Comparison of ENCODE assay signal across 1 cellular context in the genomic region with DNA sequence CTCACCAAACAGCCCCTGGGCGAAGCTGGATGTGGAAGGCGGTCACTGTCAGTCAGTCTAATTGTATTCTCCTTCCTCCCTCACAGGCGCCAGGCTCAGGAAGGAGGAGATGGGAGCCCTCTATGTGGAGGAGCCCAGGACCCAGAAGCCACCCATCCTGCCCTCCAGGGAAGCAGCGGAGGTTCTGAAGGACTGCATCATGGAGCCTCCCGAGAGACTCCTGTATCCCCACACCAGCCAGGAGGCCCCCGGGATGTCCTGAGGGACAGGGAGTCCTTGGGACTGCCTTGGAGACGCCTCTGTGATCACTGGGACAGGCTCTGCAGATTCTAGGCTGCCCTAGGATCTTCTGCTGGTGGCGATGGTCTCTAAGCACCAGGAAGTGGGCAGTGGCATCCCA.
TF ChIP-seq lines count a peak whose summit lies in the region.

No MANE protein-coding gene starts in this region.

TF ChIP-seq in SK-N-SH, 30 proteins besides CTCF, POLR2A, EP300 and RAD21 (continued from another document):
- TF ChIP-seq, protein P1, sequence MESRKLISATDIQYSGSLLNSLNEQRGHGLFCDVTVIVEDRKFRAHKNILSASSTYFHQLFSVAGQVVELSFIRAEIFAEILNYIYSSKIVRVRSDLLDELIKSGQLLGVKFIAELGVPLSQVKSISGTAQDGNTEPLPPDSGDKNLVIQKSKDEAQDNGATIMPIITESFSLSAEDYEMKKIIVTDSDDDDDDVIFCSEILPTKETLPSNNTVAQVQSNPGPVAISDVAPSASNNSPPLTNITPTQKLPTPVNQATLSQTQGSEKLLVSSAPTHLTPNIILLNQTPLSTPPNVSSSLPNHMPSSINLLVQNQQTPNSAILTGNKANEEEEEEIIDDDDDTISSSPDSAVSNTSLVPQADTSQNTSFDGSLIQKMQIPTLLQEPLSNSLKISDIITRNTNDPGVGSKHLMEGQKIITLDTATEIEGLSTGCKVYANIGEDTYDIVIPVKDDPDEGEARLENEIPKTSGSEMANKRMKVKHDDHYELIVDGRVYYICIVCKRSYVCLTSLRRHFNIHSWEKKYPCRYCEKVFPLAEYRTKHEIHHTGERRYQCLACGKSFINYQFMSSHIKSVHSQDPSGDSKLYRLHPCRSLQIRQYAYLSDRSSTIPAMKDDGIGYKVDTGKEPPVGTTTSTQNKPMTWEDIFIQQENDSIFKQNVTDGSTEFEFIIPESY (IDR thresholded peaks at IDR 0.05; ENCODE audit: borderline replicate concordance, low read depth) = no peak
- no peak for TF ChIP-seq POLR2AphosphoS5 (IDR thresholded peaks at IDR 0.05; ENCODE audit: low read depth, low read length)
- TF ChIP-seq YY1 (IDR thresholded peaks at IDR 0.05; ENCODE audit: low read depth) = no peak
- TF ChIP-seq GATA2 (CRISPR knock-in tag; IDR thresholded peaks at IDR 0.05) = no peak
- no peak for TF ChIP-seq NRF1 (IDR thresholded peaks at IDR 0.05; ENCODE audit: low read depth, low read length)
